1 cellular context compared by ENCODE assay signal in the genomic region with DNA sequence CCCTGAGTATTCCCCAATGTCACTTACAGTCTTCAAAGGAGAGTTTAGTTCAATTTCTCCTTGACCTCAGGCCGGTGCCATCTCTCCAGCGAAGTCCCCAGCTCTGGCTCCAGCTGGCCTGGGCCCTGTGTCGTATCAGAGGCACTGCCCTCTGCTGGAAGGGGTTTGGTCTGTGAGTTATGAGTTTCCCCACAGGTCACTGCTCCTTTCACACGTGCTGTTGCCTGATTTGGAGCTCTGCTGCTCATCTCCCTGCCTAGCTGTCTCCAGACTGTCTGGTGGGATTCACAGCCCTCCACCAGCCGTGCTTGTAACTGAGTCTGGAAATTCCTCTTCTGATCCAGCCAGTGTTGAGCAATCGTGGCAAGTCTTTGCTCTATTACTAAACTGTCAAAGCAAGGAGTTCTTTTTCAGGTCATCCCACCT.
TF ChIP-seq lines count a peak whose summit lies in the region.

A gene (minus strand): TSS at position 105 of the 426 bp plus-strand sequence. CDS start 2,179 bp downstream, outside the sequence.

TF ChIP-seq in K562, 482 proteins besides CTCF, POLR2A, EP300 and RAD21 (continued from another document and continues in another):
- peak; percentile 72; the same call in 1 of the 2 replicates for TF ChIP-seq L3MBTL2 (IDR thresholded peaks at IDR 0.05)
- TF ChIP-seq SMARCA5 (IDR thresholded peaks at IDR 0.05) = no peak
- peak; percentile 59; the same call in 1 of the 2 replicates for TF ChIP-seq SMC3 (conservative IDR thresholded peaks at IDR 0.05; ENCODE audit: insufficient read depth, low read depth, low read length)
- TF ChIP-seq NFIC (IDR thresholded peaks at IDR 0.05) = no peak
- no peak for TF ChIP-seq DNMT1 (IDR thresholded peaks at IDR 0.05)
- TF ChIP-seq, protein P1, sequence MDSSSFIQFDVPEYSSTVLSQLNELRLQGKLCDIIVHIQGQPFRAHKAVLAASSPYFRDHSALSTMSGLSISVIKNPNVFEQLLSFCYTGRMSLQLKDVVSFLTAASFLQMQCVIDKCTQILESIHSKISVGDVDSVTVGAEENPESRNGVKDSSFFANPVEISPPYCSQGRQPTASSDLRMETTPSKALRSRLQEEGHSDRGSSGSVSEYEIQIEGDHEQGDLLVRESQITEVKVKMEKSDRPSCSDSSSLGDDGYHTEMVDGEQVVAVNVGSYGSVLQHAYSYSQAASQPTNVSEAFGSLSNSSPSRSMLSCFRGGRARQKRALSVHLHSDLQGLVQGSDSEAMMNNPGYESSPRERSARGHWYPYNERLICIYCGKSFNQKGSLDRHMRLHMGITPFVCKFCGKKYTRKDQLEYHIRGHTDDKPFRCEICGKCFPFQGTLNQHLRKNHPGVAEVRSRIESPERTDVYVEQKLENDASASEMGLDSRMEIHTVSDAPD (CRISPR knock-in tag; IDR thresholded peaks at IDR 0.05) = no peak
- TF ChIP-seq PTTG1 (tag; IDR thresholded peaks at IDR 0.05; ENCODE audit: low read depth) = no peak
- TF ChIP-seq TEAD4 (IDR thresholded peaks at IDR 0.05; ENCODE audit: low read length) = no peak
- no peak for TF ChIP-seq TEAD4 (CRISPR knock-in tag; IDR thresholded peaks at IDR 0.05; ENCODE audit: borderline replicate concordance)
- TF ChIP-seq FOXK1 (CRISPR knock-in tag; IDR thresholded peaks at IDR 0.05; ENCODE audit: borderline replicate concordance) = no peak
- TF ChIP-seq PCBP2 (IDR thresholded peaks at IDR 0.05; ENCODE audit: low read depth, low read length, poor library complexity, severe bottlenecking) = no peak
- no peak for TF ChIP-seq ZNF146 (CRISPR knock-in tag; IDR thresholded peaks at IDR 0.05; ENCODE audit: unreplicated experiment)
- TF ChIP-seq, protein P2, sequence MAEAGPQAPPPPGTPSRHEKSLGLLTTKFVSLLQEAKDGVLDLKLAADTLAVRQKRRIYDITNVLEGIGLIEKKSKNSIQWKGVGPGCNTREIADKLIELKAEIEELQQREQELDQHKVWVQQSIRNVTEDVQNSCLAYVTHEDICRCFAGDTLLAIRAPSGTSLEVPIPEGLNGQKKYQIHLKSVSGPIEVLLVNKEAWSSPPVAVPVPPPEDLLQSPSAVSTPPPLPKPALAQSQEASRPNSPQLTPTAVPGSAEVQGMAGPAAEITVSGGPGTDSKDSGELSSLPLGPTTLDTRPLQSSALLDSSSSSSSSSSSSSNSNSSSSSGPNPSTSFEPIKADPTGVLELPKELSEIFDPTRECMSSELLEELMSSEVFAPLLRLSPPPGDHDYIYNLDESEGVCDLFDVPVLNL (CRISPR knock-in tag; IDR thresholded peaks at IDR 0.05; ENCODE audit: low read depth) = no peak
- TF ChIP-seq ZNF668 (CRISPR knock-in tag; IDR thresholded peaks at IDR 0.05) = no peak
- TF ChIP-seq BHLHE40 (IDR thresholded peaks at IDR 0.05; ENCODE audit: low read length) = peak; percentile 90
- TF ChIP-seq, protein P3, sequence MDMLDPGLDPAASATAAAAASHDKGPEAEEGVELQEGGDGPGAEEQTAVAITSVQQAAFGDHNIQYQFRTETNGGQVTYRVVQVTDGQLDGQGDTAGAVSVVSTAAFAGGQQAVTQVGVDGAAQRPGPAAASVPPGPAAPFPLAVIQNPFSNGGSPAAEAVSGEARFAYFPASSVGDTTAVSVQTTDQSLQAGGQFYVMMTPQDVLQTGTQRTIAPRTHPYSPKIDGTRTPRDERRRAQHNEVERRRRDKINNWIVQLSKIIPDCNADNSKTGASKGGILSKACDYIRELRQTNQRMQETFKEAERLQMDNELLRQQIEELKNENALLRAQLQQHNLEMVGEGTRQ (CRISPR knock-in tag; IDR thresholded peaks at IDR 0.05) = no peak
- TF ChIP-seq, protein P4, sequence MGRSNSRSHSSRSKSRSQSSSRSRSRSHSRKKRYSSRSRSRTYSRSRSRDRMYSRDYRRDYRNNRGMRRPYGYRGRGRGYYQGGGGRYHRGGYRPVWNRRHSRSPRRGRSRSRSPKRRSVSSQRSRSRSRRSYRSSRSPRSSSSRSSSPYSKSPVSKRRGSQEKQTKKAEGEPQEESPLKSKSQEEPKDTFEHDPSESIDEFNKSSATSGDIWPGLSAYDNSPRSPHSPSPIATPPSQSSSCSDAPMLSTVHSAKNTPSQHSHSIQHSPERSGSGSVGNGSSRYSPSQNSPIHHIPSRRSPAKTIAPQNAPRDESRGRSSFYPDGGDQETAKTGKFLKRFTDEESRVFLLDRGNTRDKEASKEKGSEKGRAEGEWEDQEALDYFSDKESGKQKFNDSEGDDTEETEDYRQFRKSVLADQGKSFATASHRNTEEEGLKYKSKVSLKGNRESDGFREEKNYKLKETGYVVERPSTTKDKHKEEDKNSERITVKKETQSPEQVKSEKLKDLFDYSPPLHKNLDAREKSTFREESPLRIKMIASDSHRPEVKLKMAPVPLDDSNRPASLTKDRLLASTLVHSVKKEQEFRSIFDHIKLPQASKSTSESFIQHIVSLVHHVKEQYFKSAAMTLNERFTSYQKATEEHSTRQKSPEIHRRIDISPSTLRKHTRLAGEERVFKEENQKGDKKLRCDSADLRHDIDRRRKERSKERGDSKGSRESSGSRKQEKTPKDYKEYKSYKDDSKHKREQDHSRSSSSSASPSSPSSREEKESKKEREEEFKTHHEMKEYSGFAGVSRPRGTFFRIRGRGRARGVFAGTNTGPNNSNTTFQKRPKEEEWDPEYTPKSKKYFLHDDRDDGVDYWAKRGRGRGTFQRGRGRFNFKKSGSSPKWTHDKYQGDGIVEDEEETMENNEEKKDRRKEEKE (IDR thresholded peaks at IDR 0.05; ENCODE audit: borderline replicate concordance in 1 of 2, control insufficient read depth in 1 of 2, low read depth in 2 of 2, low read length in 1 of 2) = no peak
- TF ChIP-seq CREB1 (IDR thresholded peaks at IDR 0.05) = no peak
- peak; percentile 54; the same call in 1 of the 2 replicates for TF ChIP-seq CREB1 (CRISPR knock-in tag; IDR thresholded peaks at IDR 0.05)
- no peak for TF ChIP-seq ZNF444 (CRISPR knock-in tag; IDR thresholded peaks at IDR 0.05)
- no peak for TF ChIP-seq CSDE1 (IDR thresholded peaks at IDR 0.05)
- TF ChIP-seq PML (IDR thresholded peaks at IDR 0.05; ENCODE audit: low read length) = no peak
- TF ChIP-seq, protein P5, sequence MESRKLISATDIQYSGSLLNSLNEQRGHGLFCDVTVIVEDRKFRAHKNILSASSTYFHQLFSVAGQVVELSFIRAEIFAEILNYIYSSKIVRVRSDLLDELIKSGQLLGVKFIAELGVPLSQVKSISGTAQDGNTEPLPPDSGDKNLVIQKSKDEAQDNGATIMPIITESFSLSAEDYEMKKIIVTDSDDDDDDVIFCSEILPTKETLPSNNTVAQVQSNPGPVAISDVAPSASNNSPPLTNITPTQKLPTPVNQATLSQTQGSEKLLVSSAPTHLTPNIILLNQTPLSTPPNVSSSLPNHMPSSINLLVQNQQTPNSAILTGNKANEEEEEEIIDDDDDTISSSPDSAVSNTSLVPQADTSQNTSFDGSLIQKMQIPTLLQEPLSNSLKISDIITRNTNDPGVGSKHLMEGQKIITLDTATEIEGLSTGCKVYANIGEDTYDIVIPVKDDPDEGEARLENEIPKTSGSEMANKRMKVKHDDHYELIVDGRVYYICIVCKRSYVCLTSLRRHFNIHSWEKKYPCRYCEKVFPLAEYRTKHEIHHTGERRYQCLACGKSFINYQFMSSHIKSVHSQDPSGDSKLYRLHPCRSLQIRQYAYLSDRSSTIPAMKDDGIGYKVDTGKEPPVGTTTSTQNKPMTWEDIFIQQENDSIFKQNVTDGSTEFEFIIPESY (CRISPR knock-in tag; IDR thresholded peaks at IDR 0.05) = no peak
- TF ChIP-seq, protein P6, sequence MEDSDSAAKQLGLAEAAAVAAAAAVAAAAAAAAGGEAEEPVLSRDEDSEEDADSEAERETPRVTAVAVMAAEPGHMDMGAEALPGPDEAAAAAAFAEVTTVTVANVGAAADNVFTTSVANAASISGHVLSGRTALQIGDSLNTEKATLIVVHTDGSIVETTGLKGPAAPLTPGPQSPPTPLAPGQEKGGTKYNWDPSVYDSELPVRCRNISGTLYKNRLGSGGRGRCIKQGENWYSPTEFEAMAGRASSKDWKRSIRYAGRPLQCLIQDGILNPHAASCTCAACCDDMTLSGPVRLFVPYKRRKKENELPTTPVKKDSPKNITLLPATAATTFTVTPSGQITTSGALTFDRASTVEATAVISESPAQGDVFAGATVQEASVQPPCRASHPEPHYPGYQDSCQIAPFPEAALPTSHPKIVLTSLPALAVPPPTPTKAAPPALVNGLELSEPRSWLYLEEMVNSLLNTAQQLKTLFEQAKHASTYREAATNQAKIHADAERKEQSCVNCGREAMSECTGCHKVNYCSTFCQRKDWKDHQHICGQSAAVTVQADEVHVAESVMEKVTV (CRISPR knock-in tag; IDR thresholded peaks at IDR 0.05) = peak; percentile 54
- TF ChIP-seq, protein P7, sequence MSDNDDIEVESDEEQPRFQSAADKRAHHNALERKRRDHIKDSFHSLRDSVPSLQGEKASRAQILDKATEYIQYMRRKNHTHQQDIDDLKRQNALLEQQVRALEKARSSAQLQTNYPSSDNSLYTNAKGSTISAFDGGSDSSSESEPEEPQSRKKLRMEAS (CRISPR knock-in tag; IDR thresholded peaks at IDR 0.05) = peak; percentile 75
- peak in 1 of 2 experiments; percentile 47; a peak in 1 of 4 replicates for TF ChIP-seq HDAC1 (IDR thresholded peaks at IDR 0.05)
- TF ChIP-seq MEIS2 (IDR thresholded peaks at IDR 0.05; ENCODE audit: partially characterized antibody) = peak; percentile 34
- TF ChIP-seq XRCC4 (IDR thresholded peaks at IDR 0.05; ENCODE audit: extremely low read depth, insufficient read depth, insufficient read length) = no peak
- TF ChIP-seq KDM1A (IDR thresholded peaks at IDR 0.05) = no peak
- TF ChIP-seq, protein P8, sequence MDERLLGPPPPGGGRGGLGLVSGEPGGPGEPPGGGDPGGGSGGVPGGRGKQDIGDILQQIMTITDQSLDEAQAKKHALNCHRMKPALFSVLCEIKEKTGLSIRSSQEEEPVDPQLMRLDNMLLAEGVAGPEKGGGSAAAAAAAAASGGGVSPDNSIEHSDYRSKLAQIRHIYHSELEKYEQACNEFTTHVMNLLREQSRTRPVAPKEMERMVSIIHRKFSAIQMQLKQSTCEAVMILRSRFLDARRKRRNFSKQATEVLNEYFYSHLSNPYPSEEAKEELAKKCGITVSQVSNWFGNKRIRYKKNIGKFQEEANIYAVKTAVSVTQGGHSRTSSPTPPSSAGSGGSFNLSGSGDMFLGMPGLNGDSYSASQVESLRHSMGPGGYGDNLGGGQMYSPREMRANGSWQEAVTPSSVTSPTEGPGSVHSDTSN (CRISPR knock-in tag; IDR thresholded peaks at IDR 0.05; ENCODE audit: low read depth) = no peak
- TF ChIP-seq, protein P8 (tag; conservative IDR thresholded peaks at IDR 0.05; ENCODE audit: low read depth) = no peak; the same call in 1 of the 2 replicates
- no peak for TF ChIP-seq PHB (CRISPR knock-in tag; IDR thresholded peaks at IDR 0.05)
- peak; percentile 72; the same call in 1 of the 2 replicates for TF ChIP-seq MYC (IDR thresholded peaks at IDR 0.05; ENCODE audit: low read depth, low read length)
- TF ChIP-seq MYC (CRISPR knock-in tag; IDR thresholded peaks at IDR 0.05; ENCODE audit: borderline replicate concordance, low read depth) = no peak
- no peak for TF ChIP-seq CHD4 (IDR thresholded peaks at IDR 0.05; ENCODE audit: insufficient read depth, insufficient replicate concordance, low read depth, low read length, poor library complexity, severe bottlenecking)
- TF ChIP-seq RFX5 (IDR thresholded peaks at IDR 0.05; ENCODE audit: low read depth, low read length) = no peak
- peak in 1 of 2 experiments; percentile 27; a peak in 1 of 3 replicates for TF ChIP-seq CBX3 (IDR thresholded peaks at IDR 0.05; ENCODE audit: borderline replicate concordance in 1 of 2, low read length in 2 of 2)
- no peak for TF ChIP-seq STAG1 (CRISPR knock-in tag; IDR thresholded peaks at IDR 0.05; ENCODE audit: borderline replicate concordance)
- TF ChIP-seq TAF1 (IDR thresholded peaks at IDR 0.05; ENCODE audit: control insufficient read depth, extremely low read depth, insufficient read depth, low read length, severe bottlenecking) = peak; percentile 41
- no peak for TF ChIP-seq SAFB2 (IDR thresholded peaks at IDR 0.05; ENCODE audit: borderline replicate concordance, low read depth, low read length, severe bottlenecking)
- TF ChIP-seq EP400 (IDR thresholded peaks at IDR 0.05) = no peak
- no peak for TF ChIP-seq ZNF717 (CRISPR knock-in tag; IDR thresholded peaks at IDR 0.05)
- TF ChIP-seq, protein P9, sequence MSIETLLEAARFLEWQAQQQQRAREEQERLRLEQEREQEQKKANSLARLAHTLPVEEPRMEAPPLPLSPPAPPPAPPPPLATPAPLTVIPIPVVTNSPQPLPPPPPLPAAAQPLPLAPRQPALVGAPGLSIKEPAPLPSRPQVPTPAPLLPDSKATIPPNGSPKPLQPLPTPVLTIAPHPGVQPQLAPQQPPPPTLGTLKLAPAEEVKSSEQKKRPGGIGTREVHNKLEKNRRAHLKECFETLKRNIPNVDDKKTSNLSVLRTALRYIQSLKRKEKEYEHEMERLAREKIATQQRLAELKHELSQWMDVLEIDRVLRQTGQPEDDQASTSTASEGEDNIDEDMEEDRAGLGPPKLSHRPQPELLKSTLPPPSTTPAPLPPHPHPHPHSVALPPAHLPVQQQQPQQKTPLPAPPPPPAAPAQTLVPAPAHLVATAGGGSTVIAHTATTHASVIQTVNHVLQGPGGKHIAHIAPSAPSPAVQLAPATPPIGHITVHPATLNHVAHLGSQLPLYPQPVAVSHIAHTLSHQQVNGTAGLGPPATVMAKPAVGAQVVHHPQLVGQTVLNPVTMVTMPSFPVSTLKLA (conservative IDR thresholded peaks at IDR 0.05) = peak; percentile 38 to 57; a peak in 3 of 4 replicates
- 0 out of 2 replicates have a peak, but pooled peaks have one; percentile 12 for TF ChIP-seq JUND (IDR thresholded peaks at IDR 0.05; ENCODE audit: borderline replicate concordance, low read depth, low read length)
- TF ChIP-seq JUND (tag; IDR thresholded peaks at IDR 0.05; ENCODE audit: borderline replicate concordance, low read depth, low read length) = no peak; the same call in 2 of the 3 replicates
- TF ChIP-seq, protein P10, sequence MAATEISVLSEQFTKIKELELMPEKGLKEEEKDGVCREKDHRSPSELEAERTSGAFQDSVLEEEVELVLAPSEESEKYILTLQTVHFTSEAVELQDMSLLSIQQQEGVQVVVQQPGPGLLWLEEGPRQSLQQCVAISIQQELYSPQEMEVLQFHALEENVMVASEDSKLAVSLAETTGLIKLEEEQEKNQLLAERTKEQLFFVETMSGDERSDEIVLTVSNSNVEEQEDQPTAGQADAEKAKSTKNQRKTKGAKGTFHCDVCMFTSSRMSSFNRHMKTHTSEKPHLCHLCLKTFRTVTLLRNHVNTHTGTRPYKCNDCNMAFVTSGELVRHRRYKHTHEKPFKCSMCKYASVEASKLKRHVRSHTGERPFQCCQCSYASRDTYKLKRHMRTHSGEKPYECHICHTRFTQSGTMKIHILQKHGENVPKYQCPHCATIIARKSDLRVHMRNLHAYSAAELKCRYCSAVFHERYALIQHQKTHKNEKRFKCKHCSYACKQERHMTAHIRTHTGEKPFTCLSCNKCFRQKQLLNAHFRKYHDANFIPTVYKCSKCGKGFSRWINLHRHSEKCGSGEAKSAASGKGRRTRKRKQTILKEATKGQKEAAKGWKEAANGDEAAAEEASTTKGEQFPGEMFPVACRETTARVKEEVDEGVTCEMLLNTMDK (IDR thresholded peaks at IDR 0.05; ENCODE audit: borderline replicate concordance, insufficient read depth, low read depth, low read length, poor library complexity, severe bottlenecking) = peak; percentile 59
